In the genomic region with DNA sequence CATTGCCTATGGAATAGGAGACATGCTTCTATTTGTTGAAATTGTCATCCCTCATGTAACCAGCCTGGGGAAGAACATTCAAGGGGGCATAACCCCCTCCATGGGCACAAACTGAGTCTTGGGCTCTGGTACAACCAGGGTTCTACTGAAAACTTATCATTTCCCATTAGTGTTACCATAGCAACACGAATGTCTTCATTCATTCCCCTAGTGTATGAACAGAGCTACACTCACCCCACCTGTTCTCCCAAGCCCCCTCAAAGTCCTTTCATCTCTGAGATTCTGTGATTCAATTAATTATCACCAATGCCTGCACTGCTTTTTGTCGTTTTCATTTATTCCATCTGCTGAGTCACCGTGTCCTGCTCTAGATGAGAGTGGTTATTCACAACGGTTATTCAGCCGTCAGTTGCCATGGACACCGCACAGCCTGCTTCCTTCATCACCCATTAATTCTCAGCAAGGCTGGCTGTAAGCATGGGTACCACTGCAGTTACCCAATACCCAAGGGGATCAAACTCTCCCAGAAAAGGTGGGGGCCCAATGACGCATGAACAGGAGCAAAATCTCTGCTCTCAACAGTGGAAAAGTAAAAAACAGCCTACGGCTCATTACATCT, we compare ENCODE assay signal across 10 cellular contexts. TPM values are rescaled to one million over a fixed set of nuclear protein-coding genes. Genes with fewer than 3 reads are reported as not detected.
A peak's percentile ranks its signal among the peaks of the same experiment; 100 is the strongest.
DNase-seq lines count a peak whose midpoint lies in the region; ATAC-seq and TF ChIP-seq lines count a peak whose summit lies in the region.
"Had no signal": no experiment of that assay in that cellular context is flagged by ENCODE, and none has a peak within 500 bp of the region (broad histone marks: within the 10 kb centered on the region; RNA-seq: fewer than 3 reads in every experiment).

No MANE protein-coding gene starts in this region.

- DNase-seq in ACHN (peak; percentile 58), ELR (ENCODE audit: low read depth) (peak; percentile 73), RPMI7951 (ENCODE audit: low read depth) (peak; percentile 79), fibroblast of villous mesenchyme (ENCODE audit: low read depth) (peak; percentile 76), left lobe of liver (ENCODE audit: low spot score) (no peak)
- DNase-seq: effector CD8-positive, alpha-beta T cell; NCI-H187 had no signal

- no peak overlapping the region for H3K4me3 ChIP-seq in fibroblast of villous mesenchyme (ENCODE audit: low read depth, low read length)

- in situ Hi-C loops in ACHN (cut with HindIII; ENCODE audit: low pct_ligation_motif_present, low pct_unique_long_range_greater_than_20kb, low sequenced_read_pairs), result no loop called here

- no peak for TF ChIP-seq CTCF in fibroblast of villous mesenchyme (IDR thresholded peaks at IDR 0.05; ENCODE audit: insufficient read depth, low read depth, low read length)

- ATAC-seq in left lobe of liver (no peak), GM19463 (IDR thresholded peaks at IDR 0.05; ENCODE audit: unreplicated experiment) (no peak), HG03460 (IDR thresholded peaks at IDR 0.05; ENCODE audit: unreplicated experiment) (no peak), HG03521 (IDR thresholded peaks at IDR 0.05; ENCODE audit: unreplicated experiment) (no peak)

RNA-seq across cellular contexts. Expression of a gene that starts 1.6 kb away (rescaled TPM):
- not detected in 2 replicates for total RNA-seq in RPMI7951 (2014; rRNA removed; shearing (Covaris generic))
- total RNA-seq in fibroblast of villous mesenchyme (not detected in 2 replicates), left lobe of liver (not detected)

RNA-seq across cellular contexts. Expression of a gene that starts 21.9 kb away (rescaled TPM):
- total RNA-seq in RPMI7951 (2014; rRNA removed; shearing (Covaris generic)), result 43.2 and 47.6 TPM in 2 replicates
- total RNA-seq in fibroblast of villous mesenchyme, result 82.5 and 85.5 TPM in 2 replicates
- 257 TPM for total RNA-seq in left lobe of liver

RNA-seq across cellular contexts. Expression of a gene that starts 23.9 kb away (rescaled TPM):
- total RNA-seq in RPMI7951 (2014; rRNA removed; shearing (Covaris generic)), result not detected in 2 replicates
- under 0.01 TPM in 2 replicates for total RNA-seq in fibroblast of villous mesenchyme
- not detected for total RNA-seq in left lobe of liver
